In genomic region chr12:108066583-108067234, GRCh38 we compare ENCODE assay signal across 1 cellular context.
A peak's percentile ranks its signal among the peaks of the same experiment; 100 is the strongest.
TF ChIP-seq lines count a peak whose summit lies in the region.

No MANE protein-coding gene starts in this region.

TF ChIP-seq in K562, 482 proteins besides CTCF, POLR2A, EP300 and RAD21 (continued from another document):
- TF ChIP-seq, protein P1, sequence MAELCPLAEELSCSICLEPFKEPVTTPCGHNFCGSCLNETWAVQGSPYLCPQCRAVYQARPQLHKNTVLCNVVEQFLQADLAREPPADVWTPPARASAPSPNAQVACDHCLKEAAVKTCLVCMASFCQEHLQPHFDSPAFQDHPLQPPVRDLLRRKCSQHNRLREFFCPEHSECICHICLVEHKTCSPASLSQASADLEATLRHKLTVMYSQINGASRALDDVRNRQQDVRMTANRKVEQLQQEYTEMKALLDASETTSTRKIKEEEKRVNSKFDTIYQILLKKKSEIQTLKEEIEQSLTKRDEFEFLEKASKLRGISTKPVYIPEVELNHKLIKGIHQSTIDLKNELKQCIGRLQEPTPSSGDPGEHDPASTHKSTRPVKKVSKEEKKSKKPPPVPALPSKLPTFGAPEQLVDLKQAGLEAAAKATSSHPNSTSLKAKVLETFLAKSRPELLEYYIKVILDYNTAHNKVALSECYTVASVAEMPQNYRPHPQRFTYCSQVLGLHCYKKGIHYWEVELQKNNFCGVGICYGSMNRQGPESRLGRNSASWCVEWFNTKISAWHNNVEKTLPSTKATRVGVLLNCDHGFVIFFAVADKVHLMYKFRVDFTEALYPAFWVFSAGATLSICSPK (IDR thresholded peaks at IDR 0.05; ENCODE audit: borderline replicate concordance): no peak
- TF ChIP-seq SP1 (CRISPR knock-in tag; IDR thresholded peaks at IDR 0.05) (no peak), FOXK1 (CRISPR knock-in tag; IDR thresholded peaks at IDR 0.05; ENCODE audit: borderline replicate concordance) (no peak), ZNF583 (CRISPR knock-in tag; IDR thresholded peaks at IDR 0.05) (no peak), DPF2 (IDR thresholded peaks at IDR 0.05) (no peak), TAF7 (tag; IDR thresholded peaks at IDR 0.05) (no peak), YBX1 (IDR thresholded peaks at IDR 0.05) (no peak), ETS2 (tag; IDR thresholded peaks at IDR 0.05; ENCODE audit: borderline replicate concordance, poor library complexity, severe bottlenecking) (no peak), TAF15 (IDR thresholded peaks at IDR 0.05; ENCODE audit: low read depth, low read length) (no peak), SMAD2 (IDR thresholded peaks at IDR 0.05; ENCODE audit: low read depth, low read length) (no peak), PRDM10 (IDR thresholded peaks at IDR 0.05; ENCODE audit: partially characterized antibody) (no peak), ID3 (CRISPR knock-in tag; IDR thresholded peaks at IDR 0.05) (no peak), ID3 (tag; IDR thresholded peaks at IDR 0.05) (no peak), ZNF239 (CRISPR knock-in tag; IDR thresholded peaks at IDR 0.05) (no peak), CTBP1 (IDR thresholded peaks at IDR 0.05; ENCODE audit: borderline replicate concordance) (no peak), RBM34 (IDR thresholded peaks at IDR 0.05; ENCODE audit: borderline replicate concordance, insufficient read depth, low read length) (no peak), RAD51 (IDR thresholded peaks at IDR 0.05; ENCODE audit: borderline replicate concordance, low read depth) (peak; percentile 61; the same call in 1 of the 2 replicates), MEIS2 (IDR thresholded peaks at IDR 0.05; ENCODE audit: partially characterized antibody) (no peak), MYNN (IDR thresholded peaks at IDR 0.05) (no peak), MYNN (CRISPR knock-in tag; IDR thresholded peaks at IDR 0.05) (no peak), ZNF23 (CRISPR knock-in tag; IDR thresholded peaks at IDR 0.05) (no peak), EP400 (IDR thresholded peaks at IDR 0.05) (no peak), STAT5B (CRISPR knock-in tag; IDR thresholded peaks at IDR 0.05) (no peak), CBX5 (IDR thresholded peaks at IDR 0.05; ENCODE audit: borderline replicate concordance, low read depth) (no peak), TGIF2 (CRISPR knock-in tag; IDR thresholded peaks at IDR 0.05) (no peak), ZKSCAN3 (CRISPR knock-in tag; IDR thresholded peaks at IDR 0.05) (no peak), ELF4 (CRISPR knock-in tag; IDR thresholded peaks at IDR 0.05) (no peak), TSC22D4 (tag; IDR thresholded peaks at IDR 0.05) (no peak), ILF3 (IDR thresholded peaks at IDR 0.05; ENCODE audit: borderline replicate concordance) (no peak), CHD4 (IDR thresholded peaks at IDR 0.05; ENCODE audit: insufficient read depth, insufficient replicate concordance, low read depth, low read length, poor library complexity, severe bottlenecking) (peak; percentile 91), ZNF121 (CRISPR knock-in tag; conservative IDR thresholded peaks at IDR 0.05) (no peak), RCOR1 (IDR thresholded peaks at IDR 0.05; ENCODE audit: borderline replicate concordance in 1 of 2, low read depth in 2 of 2, low read length in 2 of 2) (peak in 1 of 2 experiments; percentile 27; a peak in 1 of 4 replicates), CREM (IDR thresholded peaks at IDR 0.05; ENCODE audit: low read depth) (peak; percentile 37; the same call in 1 of the 2 replicates), MCM7 (IDR thresholded peaks at IDR 0.05) (no peak), GABPA (tag; conservative IDR thresholded peaks at IDR 0.05; ENCODE audit: low read depth) (peak; percentile 54), HLTF (IDR thresholded peaks at IDR 0.05) (no peak), SMARCA5 (IDR thresholded peaks at IDR 0.05) (peak; percentile 81), ADNP (tag; IDR thresholded peaks at IDR 0.05) (peak; percentile 94), USF2 (CRISPR knock-in tag; IDR thresholded peaks at IDR 0.05) (peak; percentile 42; the same call in 1 of the 2 replicates), BDP1 (IDR thresholded peaks at IDR 0.05; ENCODE audit: insufficient read depth, insufficient read length) (no peak), SETDB1 (IDR thresholded peaks at IDR 0.05; ENCODE audit: low read length) (no peak), L3MBTL2 (IDR thresholded peaks at IDR 0.05) (peak; percentile 28; the same call in 1 of the 2 replicates)
- TF ChIP-seq, protein P2, sequence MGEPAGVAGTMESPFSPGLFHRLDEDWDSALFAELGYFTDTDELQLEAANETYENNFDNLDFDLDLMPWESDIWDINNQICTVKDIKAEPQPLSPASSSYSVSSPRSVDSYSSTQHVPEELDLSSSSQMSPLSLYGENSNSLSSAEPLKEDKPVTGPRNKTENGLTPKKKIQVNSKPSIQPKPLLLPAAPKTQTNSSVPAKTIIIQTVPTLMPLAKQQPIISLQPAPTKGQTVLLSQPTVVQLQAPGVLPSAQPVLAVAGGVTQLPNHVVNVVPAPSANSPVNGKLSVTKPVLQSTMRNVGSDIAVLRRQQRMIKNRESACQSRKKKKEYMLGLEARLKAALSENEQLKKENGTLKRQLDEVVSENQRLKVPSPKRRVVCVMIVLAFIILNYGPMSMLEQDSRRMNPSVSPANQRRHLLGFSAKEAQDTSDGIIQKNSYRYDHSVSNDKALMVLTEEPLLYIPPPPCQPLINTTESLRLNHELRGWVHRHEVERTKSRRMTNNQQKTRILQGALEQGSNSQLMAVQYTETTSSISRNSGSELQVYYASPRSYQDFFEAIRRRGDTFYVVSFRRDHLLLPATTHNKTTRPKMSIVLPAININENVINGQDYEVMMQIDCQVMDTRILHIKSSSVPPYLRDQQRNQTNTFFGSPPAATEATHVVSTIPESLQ (CRISPR knock-in tag; IDR thresholded peaks at IDR 0.05): no peak
- TF ChIP-seq, protein P3, sequence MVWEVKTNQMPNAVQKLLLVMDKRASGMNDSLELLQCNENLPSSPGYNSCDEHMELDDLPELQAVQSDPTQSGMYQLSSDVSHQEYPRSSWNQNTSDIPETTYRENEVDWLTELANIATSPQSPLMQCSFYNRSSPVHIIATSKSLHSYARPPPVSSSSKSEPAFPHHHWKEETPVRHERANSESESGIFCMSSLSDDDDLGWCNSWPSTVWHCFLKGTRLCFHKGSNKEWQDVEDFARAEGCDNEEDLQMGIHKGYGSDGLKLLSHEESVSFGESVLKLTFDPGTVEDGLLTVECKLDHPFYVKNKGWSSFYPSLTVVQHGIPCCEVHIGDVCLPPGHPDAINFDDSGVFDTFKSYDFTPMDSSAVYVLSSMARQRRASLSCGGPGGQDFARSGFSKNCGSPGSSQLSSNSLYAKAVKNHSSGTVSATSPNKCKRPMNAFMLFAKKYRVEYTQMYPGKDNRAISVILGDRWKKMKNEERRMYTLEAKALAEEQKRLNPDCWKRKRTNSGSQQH (CRISPR knock-in tag; IDR thresholded peaks at IDR 0.05): no peak
- TF ChIP-seq, protein P4, sequence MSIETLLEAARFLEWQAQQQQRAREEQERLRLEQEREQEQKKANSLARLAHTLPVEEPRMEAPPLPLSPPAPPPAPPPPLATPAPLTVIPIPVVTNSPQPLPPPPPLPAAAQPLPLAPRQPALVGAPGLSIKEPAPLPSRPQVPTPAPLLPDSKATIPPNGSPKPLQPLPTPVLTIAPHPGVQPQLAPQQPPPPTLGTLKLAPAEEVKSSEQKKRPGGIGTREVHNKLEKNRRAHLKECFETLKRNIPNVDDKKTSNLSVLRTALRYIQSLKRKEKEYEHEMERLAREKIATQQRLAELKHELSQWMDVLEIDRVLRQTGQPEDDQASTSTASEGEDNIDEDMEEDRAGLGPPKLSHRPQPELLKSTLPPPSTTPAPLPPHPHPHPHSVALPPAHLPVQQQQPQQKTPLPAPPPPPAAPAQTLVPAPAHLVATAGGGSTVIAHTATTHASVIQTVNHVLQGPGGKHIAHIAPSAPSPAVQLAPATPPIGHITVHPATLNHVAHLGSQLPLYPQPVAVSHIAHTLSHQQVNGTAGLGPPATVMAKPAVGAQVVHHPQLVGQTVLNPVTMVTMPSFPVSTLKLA (conservative IDR thresholded peaks at IDR 0.05): 0 out of 4 replicates have a peak, but pooled peaks of 1 of the 2 experiments have one; percentile 40
- TF ChIP-seq, protein P5, sequence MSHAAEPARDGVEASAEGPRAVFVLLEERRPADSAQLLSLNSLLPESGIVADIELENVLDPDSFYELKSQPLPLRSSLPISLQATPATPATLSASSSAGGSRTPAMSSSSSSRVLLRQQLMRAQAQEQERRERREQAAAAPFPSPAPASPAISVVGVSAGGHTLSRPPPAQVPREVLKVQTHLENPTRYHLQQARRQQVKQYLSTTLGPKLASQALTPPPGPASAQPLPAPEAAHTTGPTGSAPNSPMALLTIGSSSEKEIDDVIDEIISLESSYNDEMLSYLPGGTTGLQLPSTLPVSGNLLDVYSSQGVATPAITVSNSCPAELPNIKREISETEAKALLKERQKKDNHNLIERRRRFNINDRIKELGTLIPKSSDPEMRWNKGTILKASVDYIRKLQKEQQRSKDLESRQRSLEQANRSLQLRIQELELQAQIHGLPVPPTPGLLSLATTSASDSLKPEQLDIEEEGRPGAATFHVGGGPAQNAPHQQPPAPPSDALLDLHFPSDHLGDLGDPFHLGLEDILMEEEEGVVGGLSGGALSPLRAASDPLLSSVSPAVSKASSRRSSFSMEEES (CRISPR knock-in tag; IDR thresholded peaks at IDR 0.05): peak; percentile 63
